26 cellular contexts compared by ENCODE assay signal in the genomic region with DNA sequence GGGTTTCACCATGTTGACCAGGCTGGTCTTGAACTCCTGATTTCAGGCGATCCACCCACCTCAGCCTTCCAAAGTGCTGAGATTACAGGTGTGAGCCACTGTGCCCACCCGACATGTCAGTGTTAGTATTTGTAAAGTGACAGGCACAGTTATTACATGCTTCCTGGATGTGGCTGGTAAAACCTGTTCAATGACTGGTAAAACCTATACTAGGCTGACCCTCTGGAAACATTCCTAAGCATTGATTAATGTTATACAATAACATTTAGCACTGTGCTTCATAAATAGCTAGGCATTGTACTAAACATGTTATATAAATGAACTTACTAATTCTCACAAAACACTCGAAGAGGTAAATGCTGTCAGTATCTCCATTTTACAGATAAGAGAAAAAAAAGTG. TPM values are rescaled to one million over a fixed set of nuclear protein-coding genes. Genes with fewer than 3 reads are reported as not detected.
"Had no signal": no experiment of that assay in that cellular context is flagged by ENCODE, and none has a peak within 500 bp of the region (broad histone marks: within the 10 kb centered on the region; RNA-seq: fewer than 3 reads in every experiment).

No MANE protein-coding gene starts in this region.

- H3K9me3 ChIP-seq: esophagus muscularis mucosa, left ventricle myocardium inferior, mucosa of descending colon, spleen, testis, transverse colon had no signal

- H3K27me3 Mint-ChIP-seq: effector memory CD8-positive, alpha-beta T cell had no signal

- H3K4me3 ChIP-seq: cardiac muscle cell, esophagus muscularis mucosa, left ventricle myocardium inferior, lung, mucosa of descending colon, spleen, testis, transverse colon had no signal

- H3K9me3 Mint-ChIP-seq: activated naive CD4-positive, alpha-beta T cell treated with anti-CD3 and anti-CD28 coated beads for 36 hours; effector memory CD8-positive, alpha-beta T cell; natural killer cell treated with Interleukin-12 subunit alpha and Interleukin-12 subunit beta and Interleukin-15 and Interleukin-18, amount 100 ng/mL, for 72 hours had no signal

- H3K36me3 Mint-ChIP-seq: natural killer cell treated with Interleukin-12 subunit alpha and Interleukin-12 subunit beta and Interleukin-15 and Interleukin-18, amount 100 ng/mL, for 72 hours had no signal

- H3K27me3 ChIP-seq: testis had no signal

- H3K4me1 ChIP-seq: left ventricle myocardium inferior, testis, transverse colon had no signal

- DNase-seq: activated CD4-positive, alpha-beta T cell treated with anti-CD3 and anti-CD28 coated beads for 48 hours; activated CD4-positive, alpha-beta T cell treated with anti-CD3 and anti-CD28 coated beads, Interleukin-2, amount 50 U/mL, for 48 hours; activated CD8-positive, alpha-beta memory T cell treated with anti-CD3 and anti-CD28 coated beads for 24 hours; activated effector memory CD4-positive, alpha-beta T cell treated with anti-CD3 and anti-CD28 coated beads, Interleukin-2, amount 50 U/mL, for 16 hours; activated naive CD4-positive, alpha-beta T cell treated with anti-CD3 and anti-CD28 coated beads for 36 hours; amniotic stem cell; cortex of kidney; effector memory CD8-positive, alpha-beta T cell; left ventricle myocardium inferior; mucosa of descending colon; posterior cingulate gyrus; right cardiac atrium; spleen; stimulated activated naive CD4-positive, alpha-beta T cell treated with Interleukin-2 at 50 U/mL for 16 hours; T-helper 1 cell; testis; transverse colon; WERI-Rb-1 had no signal

- H3K4me3 Mint-ChIP-seq: activated naive CD4-positive, alpha-beta T cell treated with anti-CD3 and anti-CD28 coated beads for 36 hours; effector memory CD8-positive, alpha-beta T cell; natural killer cell treated with Interleukin-12 subunit alpha and Interleukin-12 subunit beta and Interleukin-15 and Interleukin-18, amount 100 ng/mL, for 72 hours had no signal

- H3K36me3 ChIP-seq: cardiac muscle cell, esophagus muscularis mucosa, left ventricle myocardium inferior, transverse colon, WERI-Rb-1 had no signal

- ATAC-seq: activated CD4-positive, CD25-positive, alpha-beta regulatory T cell treated with anti-CD3 and anti-CD28 coated beads, Interleukin-2, amount 50 U/mL, for 24 hours; effector memory CD8-positive, alpha-beta T cell; mucosa of descending colon; natural killer cell treated with Interleukin-12 subunit alpha and Interleukin-12 subunit beta and Interleukin-15 and Interleukin-18, amount 100 ng/mL, for 72 hours; right cardiac atrium had no signal

- H3K27ac Mint-ChIP-seq: activated naive CD4-positive, alpha-beta T cell treated with anti-CD3 and anti-CD28 coated beads for 36 hours; natural killer cell treated with Interleukin-12 subunit alpha and Interleukin-12 subunit beta and Interleukin-15 and Interleukin-18, amount 100 ng/mL, for 72 hours had no signal

- H3K27ac ChIP-seq: cardiac muscle cell, esophagus muscularis mucosa, left ventricle myocardium inferior, spleen, testis, transverse colon, WERI-Rb-1 had no signal

RNA-seq across cellular contexts. Expression of a gene that starts 23.3 kb away (rescaled TPM):
- total RNA-seq: cardiac muscle cell, chondrocyte, left ventricle myocardium inferior, mesenteric fat pad, myocyte had no signal
- polyA plus RNA-seq: cardiac muscle cell, right cardiac atrium had no signal
